ENCODE assay signal across 8 cellular contexts in genomic region chr15:89087830-89088604, GRCh38. TPM values are rescaled to one million over a fixed set of nuclear protein-coding genes. Genes with fewer than 3 reads are reported as not detected.
DNase-seq lines count a peak whose midpoint lies in the region; ATAC-seq, FAIRE-seq and TF ChIP-seq lines count a peak whose summit lies in the region.

ABHD2 (plus strand) TSS chr15:89088456; CDS start chr15:89116328, 27,872 bp downstream.

- intact Hi-C loops in breast epithelium (cut with DNase I; ENCODE audit: low total_unique reads): no loop called here

- H2AFZ ChIP-seq in ACC112 (ENCODE audit: low read length, unreplicated experiment): peak within 1 kb of the TSS; percentile 62

- H3K27ac ChIP-seq in ACC112 (ENCODE audit: low read depth, low read length) (peak within 1 kb of the TSS; percentile 96), VCaP (peak within 1 kb of the TSS; percentile 92), breast epithelium (peak within 1 kb of the TSS; percentile 89 to 93), small intestine (ENCODE audit: low read depth in 1 of 2, low read length in 1 of 2) (peak within 1 kb of the TSS; percentile 85 to 97)

- H3K4me3 ChIP-seq in ACC112 (ENCODE audit: low read depth, low read length): peak within 1 kb of the TSS; percentile 87
- peak within 1 kb of the TSS; percentile 71 to 97 (median 80) for H3K4me3 ChIP-seq in breast epithelium
- peak within 1 kb of the TSS; percentile 90 for H3K4me3 ChIP-seq in iPS-18c (ENCODE audit: insufficient read depth, low read depth, low read length)
- peak within 1 kb of the TSS; percentile 94 to 97 for H3K4me3 ChIP-seq in small intestine (ENCODE audit: low read depth in 1 of 2, low read length in 2 of 2)

- H3K27me3 ChIP-seq in ACC112 (ENCODE audit: insufficient read depth, low read length): no peaks in the 10 kb centered on the region
- no peaks in the 10 kb centered on the region for H3K27me3 ChIP-seq in breast epithelium
- H3K27me3 ChIP-seq in small intestine (ENCODE audit: control insufficient read depth in 2 of 2, insufficient read depth in 2 of 2, low read length in 2 of 2): no peaks in the 10 kb centered on the region

- H3K4me1 ChIP-seq in ACC112 (ENCODE audit: control insufficient read depth, insufficient read depth, low read length, unreplicated experiment) (peaks cover 59% of the 10 kb centered on the region), breast epithelium (peaks cover 0 to 3% of the 10 kb centered on the region in 2 donors), small intestine (ENCODE audit: control insufficient read depth in 2 of 2, insufficient read depth in 1 of 2, low read depth in 1 of 2, low read length in 1 of 2) (peaks cover 0 to 11% of the 10 kb centered on the region in 2 donors)

- no peak for TF ChIP-seq POLR2A in breast epithelium (IDR thresholded peaks at IDR 0.05)

- WGBS in small intestine, 3 donors: 1% methylated on average over 44 to 51 of the region's 51 CpGs

- TF ChIP-seq CTCF in VCaP (conservative IDR thresholded peaks at IDR 0.05) (no peak), breast epithelium (IDR thresholded peaks at IDR 0.05) (no peak)

- no peaks in the 10 kb centered on the region for H3K9me3 ChIP-seq in breast epithelium
- H3K9me3 ChIP-seq in iPS-18c (ENCODE audit: control insufficient read depth, insufficient read depth, low read length): no peaks in the 10 kb centered on the region
- H3K9me3 ChIP-seq in small intestine (ENCODE audit: control insufficient read depth, low read depth): no peaks in the 10 kb centered on the region

- peak; percentile 94 for DNase-seq in NCI-H2196 treated with DMSO at 0.1 percent for 48 hours (lab: John Stamatoyannopoulos, UW; ENCODE audit: unreplicated experiment)
- peak; percentile 99 for DNase-seq in breast epithelium (ENCODE audit: low spot score in 2 of 2)
- DNase-seq in small intestine: peak; percentile 100

- no peak for FAIRE-seq in small intestine (lab: Jason Lieb, UNC)

- ATAC-seq in GM18870 (IDR thresholded peaks at IDR 0.05; ENCODE audit: unreplicated experiment) (peak; percentile 98), HG03135 (IDR thresholded peaks at IDR 0.05; ENCODE audit: unreplicated experiment) (peak; percentile 98)

- H3K79me2 ChIP-seq in ACC112 (ENCODE audit: control insufficient read depth, insufficient read depth, low read length, unreplicated experiment): peaks cover 39% of the 10 kb centered on the region

- H3K36me3 ChIP-seq in ACC112 (ENCODE audit: insufficient read depth, low read length): no peaks in the 10 kb centered on the region
- H3K36me3 ChIP-seq in breast epithelium: no peaks in the 10 kb centered on the region
- no peaks in the 10 kb centered on the region for H3K36me3 ChIP-seq in small intestine (ENCODE audit: control insufficient read depth in 2 of 2, insufficient read depth in 2 of 2, low read length in 2 of 2)

RNA-seq across cellular contexts. Expression of gene ABHD2, which starts in this region (rescaled TPM):
- total RNA-seq in breast epithelium: 10 to 100 TPM; 76.7 to 91.2 (median 80.3) TPM
- polyA plus RNA-seq in small intestine: 10 to 100 TPM in 1 of 3 donors, 1 to 10 TPM in 2; 6.7 to 28.9 (median 8.6) TPM

Comparison
In these comparisons a context has a peak if more than half of its experiments do, and no peak if none do; other contexts are left out.
1. Peak in every context shown above with its lines: DNase-seq, ATAC-seq, H3K4me3 ChIP-seq and H3K27ac ChIP-seq.